Comparison of ENCODE assay signal across 27 cellular contexts in genomic region chr18:31678425-31678824, GRCh38. TPM values are rescaled to one million over a fixed set of nuclear protein-coding genes. Genes with fewer than 3 reads are reported as not detected.
DNase-seq lines count a peak whose midpoint lies in the region; TF ChIP-seq lines count a peak whose summit lies in the region.
"Had no signal": no experiment of that assay in that cellular context is flagged by ENCODE, and none has a peak within 500 bp of the region (broad histone marks: within the 10 kb centered on the region; RNA-seq: fewer than 3 reads in every experiment).

No MANE protein-coding gene starts in this region.

- H4K8ac ChIP-seq in trophoblast cell (ENCODE audit: low read depth, low read length): no peak overlapping the region

- CTCF ChIA-PET in RWPE1 (lab: Yijun Ruan, JAX): no interaction called here

- TF ChIP-seq CTCF in RWPE1 (conservative IDR thresholded peaks at IDR 0.05; ENCODE audit: low read depth) (no peak), esophagus muscularis mucosa (IDR thresholded peaks at IDR 0.05) (no peak), BE2C (IDR thresholded peaks at IDR 0.05; ENCODE audit: low read depth, low read length) (no peak), ovary (IDR thresholded peaks at IDR 0.05) (no peak)

- peaks cover 21% of the 10 kb centered on the region for H3F3A ChIP-seq in GM23248 (ENCODE audit: insufficient read depth)

- peak overlapping the region; percentile 39 for H3K4ac ChIP-seq in trophoblast cell (ENCODE audit: low read depth, low read length)

- H3K4me2 ChIP-seq in GM23248 (ENCODE audit: unreplicated experiment) (no peak overlapping the region), trophoblast cell (ENCODE audit: low read length) (no peak overlapping the region)

- no peaks in the 10 kb centered on the region for H3K36me3 ChIP-seq in GM23248 (ENCODE audit: low read depth)
- no peaks in the 10 kb centered on the region for H3K36me3 ChIP-seq in esophagus muscularis mucosa
- no peaks in the 10 kb centered on the region for H3K36me3 ChIP-seq in trophoblast cell (ENCODE audit: control insufficient read depth in 1 of 2, insufficient read depth in 2 of 2, low read length in 2 of 2)
- H3K36me3 ChIP-seq in BE2C: no peaks in the 10 kb centered on the region
- H3K36me3 ChIP-seq in ovary: no peaks in the 10 kb centered on the region
- H3K36me3 ChIP-seq: brain microvascular endothelial cell, left lung, upper lobe of left lung had no signal

- POLR2A ChIA-PET in RWPE1 (lab: Yijun Ruan, JAX; ENCODE audit: low non-redundant PET): no interaction called here

- in situ Hi-C loops in GM23248 (cut with MboI): no loop called here

- H2AK5ac ChIP-seq in trophoblast cell (ENCODE audit: low read length): no peak overlapping the region

- H2AFZ ChIP-seq in GM23248 (no peak overlapping the region), trophoblast cell (ENCODE audit: insufficient read depth, low read length, poor library complexity) (no peak overlapping the region)

- H3K9me2 ChIP-seq in GM23248 (ENCODE audit: insufficient read depth): no peaks in the 10 kb centered on the region

- H3K4me3 ChIP-seq in GM23248: no peak overlapping the region
- no peak overlapping the region for H3K4me3 ChIP-seq in esophagus muscularis mucosa
- H3K4me3 ChIP-seq in trophoblast cell (ENCODE audit: low read depth, low read length): no peak overlapping the region
- H3K4me3 ChIP-seq in BE2C (ENCODE audit: low read depth, low read length): no peak overlapping the region
- H3K4me3 ChIP-seq in ovary: no peak overlapping the region
- H3K4me3 ChIP-seq: left lung, skin epidermis, upper lobe of left lung had no signal

- H3K79me2 ChIP-seq in GM23248 (ENCODE audit: insufficient read depth) (no peaks in the 10 kb centered on the region), trophoblast cell (ENCODE audit: control insufficient read depth, insufficient read depth, low read length, poor library complexity) (peaks cover 5% of the 10 kb centered on the region)

- H2BK120ac ChIP-seq in trophoblast cell (ENCODE audit: insufficient read depth, low read length, poor library complexity): no peak overlapping the region

- H4K12ac ChIP-seq in trophoblast cell (ENCODE audit: low read depth, low read length): no peak overlapping the region

- H3K14ac ChIP-seq in trophoblast cell (ENCODE audit: low read length): no peak overlapping the region

- peaks cover 14% of the 10 kb centered on the region for H3K4me1 ChIP-seq in GM23248 (ENCODE audit: insufficient read depth)
- peaks cover 11 to 38% (median 25%) of the 10 kb centered on the region in 4 donors for H3K4me1 ChIP-seq in esophagus muscularis mucosa
- H3K4me1 ChIP-seq in trophoblast cell (ENCODE audit: control insufficient read depth in 1 of 2, insufficient read depth in 2 of 2, low read length in 2 of 2): peaks cover 6 to 18% of the 10 kb centered on the region in 2 experiments
- peaks cover 7% of the 10 kb centered on the region; the same call in 1 of the 2 replicates for H3K4me1 ChIP-seq in BE2C
- peaks cover 2% of the 10 kb centered on the region for H3K4me1 ChIP-seq in ovary (ENCODE audit: insufficient read depth)

- H3K27me3 ChIP-seq in GM23248 (replicated peaks; ENCODE audit: insufficient read depth) (no peaks in the 10 kb centered on the region), esophagus muscularis mucosa (no peaks in the 10 kb centered on the region), trophoblast cell (ENCODE audit: insufficient read depth, low read length) (no peaks in the 10 kb centered on the region), BE2C (no peaks in the 10 kb centered on the region), ovary (no peaks in the 10 kb centered on the region)
- H3K27me3 ChIP-seq: brain microvascular endothelial cell, left lung, upper lobe of left lung had no signal

- WGBS in GM23248 (ENCODE audit: low coverage in 1 of 2, low lambda C conversion rate in 2 of 2, missing lambda C conversion rate in 2 of 2), 2 experiments: 87 to 91% methylated on average over 4 of the region's 4 CpGs
- WGBS in esophagus muscularis mucosa: 88% methylated on average over 4 of the region's 4 CpGs
- no CpG with 5 or more reads among the region's 4 CpGs for WGBS in trophoblast cell (ENCODE audit: extremely low coverage, insufficient coverage, insufficient read length)
- 94 to 98% (median 96%) methylated on average over 4 of the region's 4 CpGs for WGBS in ovary, 3 donors

- TF ChIP-seq POLR2A in esophagus muscularis mucosa (IDR thresholded peaks at IDR 0.05; ENCODE audit: low read depth) (no peak), ovary (IDR thresholded peaks at IDR 0.05) (no peak)

- TF ChIP-seq EP300 in esophagus muscularis mucosa (IDR thresholded peaks at IDR 0.05): no peak
- no peak for TF ChIP-seq EP300 in ovary (IDR thresholded peaks at IDR 0.05)

- DNase-seq in GM23248 (no peak), RWPE1 (ENCODE audit: low spot score) (no peak), esophagus muscularis mucosa (ENCODE audit: extremely low spot score) (no peak), trophoblast cell (no peak), NCI-H82 treated with DMSO at 0.1 percent for 48 hours (lab: John Stamatoyannopoulos, UW; ENCODE audit: unreplicated experiment) (no peak), BE2C (no peak), ovary (no peak), HUDEP-2 (lab: John Stamatoyannopoulos, UW; ENCODE audit: unreplicated experiment in 76 of 76) (no peak)
- DNase-seq: ACHN; activated naive CD4-positive, alpha-beta T cell treated with Interleukin-2 at 50 U/mL for 16 hours; Caco-2; DMS79; effector CD4-positive, alpha-beta T cell; foreskin melanocyte; GF-D8; KG1; left lung; naive B cell; NCI-H1417 treated with DMSO at 0.1 percent for 48 hours; NCI-H446; NCI-H82; nucleus accumbens; SIG-M5; stimulated activated CD4-positive, alpha-beta T cell treated with anti-CD3 and anti-CD28 coated beads, Interleukin-2, amount 100 ng/mL, for 24 hours; upper lobe of left lung had no signal

- no peak overlapping the region for H4K91ac ChIP-seq in trophoblast cell (ENCODE audit: low read depth, low read length)

- H3K9me3 ChIP-seq in GM23248 (ENCODE audit: low read depth): no peaks in the 10 kb centered on the region
- no peaks in the 10 kb centered on the region for H3K9me3 ChIP-seq in esophagus muscularis mucosa
- H3K9me3 ChIP-seq in trophoblast cell (ENCODE audit: insufficient read depth, low read depth, low read length): no peaks in the 10 kb centered on the region
- no peaks in the 10 kb centered on the region for H3K9me3 ChIP-seq in BE2C
- H3K9me3 ChIP-seq in ovary: no peaks in the 10 kb centered on the region
- H3K9me3 ChIP-seq: Caco-2, left lung, upper lobe of left lung had no signal

- H3K9ac ChIP-seq in GM23248: no peak overlapping the region
- H3K9ac ChIP-seq in trophoblast cell (ENCODE audit: low read length): no peak overlapping the region

- H2BK12ac ChIP-seq in trophoblast cell (ENCODE audit: low read length): no peak overlapping the region

- H3K23ac ChIP-seq in trophoblast cell (ENCODE audit: low read length): no peak overlapping the region

- no peaks in the 10 kb centered on the region for H3K79me1 ChIP-seq in trophoblast cell (ENCODE audit: low read length)

- no peak overlapping the region for H2BK5ac ChIP-seq in trophoblast cell (ENCODE audit: low read depth, low read length, poor library complexity)

- intact Hi-C loops in esophagus muscularis mucosa (cut with DNase I): no loop called here
- intact Hi-C loops in ovary (cut with DNase I): no loop called here

- peak overlapping the region; percentile 62; the same call in 1 of the 2 replicates for H3K27ac ChIP-seq in GM23248
- peak overlapping the region; percentile 82 for H3K27ac ChIP-seq in RWPE1
- H3K27ac ChIP-seq in esophagus muscularis mucosa (replicated peaks in 1 of 4): peak overlapping the region; percentile 24 to 60 (median 50)
- H3K27ac ChIP-seq in trophoblast cell (ENCODE audit: low read depth, low read length): no peak overlapping the region
- H3K27ac ChIP-seq in ovary: no peak overlapping the region
- H3K27ac ChIP-seq: left lung, upper lobe of left lung had no signal

- H3K18ac ChIP-seq in trophoblast cell (ENCODE audit: low read length): peak overlapping the region; percentile 21

- no peaks in the 10 kb centered on the region for H4K20me1 ChIP-seq in GM23248 (ENCODE audit: insufficient read depth)

RNA-seq across cellular contexts. Expression of gene B4GALT6, which starts 6.0 kb away (rescaled TPM):
- 2.4 and 2.8 TPM in 2 replicates for total RNA-seq in GM23248 (2014; rRNA removed; shearing (Covaris generic))
- polyA plus RNA-seq in GM23248 (2016; fragmentation: Nextera tagmentation; extraction: Ambion mirVana): 1.2 and 1.3 TPM in 2 replicates
- 10 to 100 TPM in 2 of 4 donors, 1 to 10 TPM in 2; 4.5 to 12.0 (median 8.0) TPM for total RNA-seq in esophagus muscularis mucosa
- polyA plus RNA-seq in trophoblast cell (2013): 7.4 and 7.8 TPM in 2 replicates
- 4.9 TPM for polyA plus RNA-seq in BE2C (2012; ENCODE audit: insufficient read depth, insufficient read length, low read depth)
- 10 to 100 TPM in 3 of 7 donors, 1 to 10 TPM in 4; 3.3 to 16.5 (median 9.0) TPM for total RNA-seq in ovary
- polyA plus RNA-seq in ovary: 1 to 10 TPM; 2.1 to 6.5 TPM

Comparison
In these comparisons a context has a peak if more than half of its experiments do, and no peak if none do; other contexts are left out.
1. H3K27ac ChIP-seq: peak in GM23248 (single experiment), RWPE1 (single experiment) and esophagus muscularis mucosa (4 of 4); none in trophoblast cell (single experiment) and ovary (0 of 2).